ENCODE assay signal across 10 cellular contexts in the genomic region with DNA sequence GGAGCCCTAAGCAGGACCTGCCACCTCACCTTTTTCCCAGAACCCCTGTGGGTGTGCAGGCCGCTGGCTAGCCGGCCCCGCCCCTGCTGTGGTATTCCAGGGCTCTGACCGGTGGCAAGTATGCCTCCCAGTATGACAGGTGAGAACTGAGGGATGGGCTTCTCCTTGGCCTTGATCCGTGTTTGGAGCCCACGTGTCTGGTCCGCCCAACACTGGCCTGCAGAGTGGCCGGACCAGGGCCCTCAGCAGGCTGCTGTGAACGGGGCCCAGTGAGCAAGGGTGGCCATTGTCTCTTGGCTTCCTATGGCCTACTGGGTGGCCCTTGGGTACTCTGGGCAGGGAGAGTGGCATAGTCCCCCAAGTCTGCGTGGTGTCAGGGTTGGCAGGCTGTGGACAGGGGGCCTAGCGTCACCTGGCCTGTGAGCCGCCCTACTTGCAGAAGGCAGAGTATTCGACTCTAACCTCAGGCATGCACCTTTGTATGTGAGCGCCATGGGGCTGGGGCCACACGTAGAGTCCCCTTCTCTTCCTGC. TPM values are rescaled to one million over a fixed set of nuclear protein-coding genes. Genes with fewer than 3 reads are reported as not detected.
DNase-seq lines count a peak whose midpoint lies in the region; TF ChIP-seq lines count a peak whose summit lies in the region.
"Had no signal": no experiment of that assay in that cellular context is flagged by ENCODE, and none has a peak within 500 bp of the region (broad histone marks: within the 10 kb centered on the region; RNA-seq: fewer than 3 reads in every experiment).

No MANE protein-coding gene starts in this region.

- intact Hi-C loops in esophagus squamous epithelium (cut with DNase I): no loop called here

- H3K36me3 ChIP-seq in DOHH2 (ENCODE audit: control insufficient read depth, low read length): peaks cover 15% of the 10 kb centered on the region
- peaks cover 5 to 37% (median 13%) of the 10 kb centered on the region in 3 donors for H3K36me3 ChIP-seq in esophagus squamous epithelium
- H3K36me3 ChIP-seq in rectal smooth muscle tissue (ENCODE audit: control insufficient read depth, insufficient read depth, low read length): peaks cover 11% of the 10 kb centered on the region

- no peak overlapping the region for H3K27ac ChIP-seq in DOHH2 (ENCODE audit: low read depth, low read length)
- H3K27ac ChIP-seq in esophagus squamous epithelium: peak overlapping the region in 2 of 4 donors; percentile 98
- H3K27ac ChIP-seq in rectal smooth muscle tissue (ENCODE audit: low read depth, low read length): no peak overlapping the region

- TF ChIP-seq CTCF in DOHH2 (IDR thresholded peaks at IDR 0.05; ENCODE audit: low read depth, low read length, poor library complexity, severe bottlenecking): no peak
- no peak for TF ChIP-seq CTCF in esophagus squamous epithelium (IDR thresholded peaks at IDR 0.05)

- H3K9me3 ChIP-seq in DOHH2 (ENCODE audit: control insufficient read depth, insufficient read depth, low read length): no peaks in the 10 kb centered on the region
- H3K9me3 ChIP-seq in esophagus squamous epithelium: no peaks in the 10 kb centered on the region
- H3K9me3 ChIP-seq: right lobe of liver had no signal

- no peaks in the 10 kb centered on the region for H3K9me2 ChIP-seq in DOHH2 (replicated peaks; ENCODE audit: control insufficient read depth, low read length)

- peaks cover 13% of the 10 kb centered on the region for H3K36me3 Mint-ChIP-seq in T-helper 1 cell treated with Interleukin-12 subunit alpha and Interleukin-12 subunit beta and Interleukin-4 antibody, amounts not matched to agents 30 μg/mL and 1 μg/mL, for 36 hours (ENCODE audit: low read depth)

- H3K9ac ChIP-seq in rectal smooth muscle tissue (ENCODE audit: low read length): no peak overlapping the region

- peaks cover 5% of the 10 kb centered on the region for H4K20me1 ChIP-seq in DOHH2 (ENCODE audit: control insufficient read depth, insufficient read depth, low read depth, low read length)

- no peaks in the 10 kb centered on the region for H3K9me3 Mint-ChIP-seq in T-helper 1 cell treated with Interleukin-12 subunit alpha and Interleukin-12 subunit beta and Interleukin-4 antibody, amounts not matched to agents 30 μg/mL and 1 μg/mL, for 36 hours
- H3K9me3 Mint-ChIP-seq: GM23338 had no signal

- peak overlapping the region; percentile 100 for H3K4me2 ChIP-seq in DOHH2 (ENCODE audit: low read length)

- H3F3A ChIP-seq in DOHH2 (ENCODE audit: control insufficient read depth, insufficient read depth): peaks cover 13% of the 10 kb centered on the region

- peaks cover 60% of the 10 kb centered on the region for H3K79me2 ChIP-seq in DOHH2 (ENCODE audit: control insufficient read depth, low read length)

- peaks cover 35% of the 10 kb centered on the region for H3K4me1 Mint-ChIP-seq in T-helper 1 cell treated with Interleukin-12 subunit alpha and Interleukin-12 subunit beta and Interleukin-4 antibody, amounts not matched to agents 30 μg/mL and 1 μg/mL, for 36 hours (ENCODE audit: low read depth)

- H3K4me1 ChIP-seq in DOHH2 (ENCODE audit: control insufficient read depth, low read length): peaks cover 42% of the 10 kb centered on the region
- peaks cover 42 to 80% (median 56%) of the 10 kb centered on the region in 3 donors for H3K4me1 ChIP-seq in esophagus squamous epithelium
- H3K4me1 ChIP-seq in rectal smooth muscle tissue (ENCODE audit: control insufficient read depth, insufficient read depth, low read length): peaks cover 26% of the 10 kb centered on the region

- H3K27me3 ChIP-seq in DOHH2 (ENCODE audit: control insufficient read depth, low read length) (no peaks in the 10 kb centered on the region), esophagus squamous epithelium (no peaks in the 10 kb centered on the region), rectal smooth muscle tissue (ENCODE audit: control insufficient read depth, insufficient read depth, low read length) (no peaks in the 10 kb centered on the region)
- H3K27me3 ChIP-seq: right lobe of liver had no signal

- H3K4me3 Mint-ChIP-seq in T-helper 1 cell treated with Interleukin-12 subunit alpha and Interleukin-12 subunit beta and Interleukin-4 antibody, amounts not matched to agents 30 μg/mL and 1 μg/mL, for 36 hours: peak overlapping the region; percentile 84

- DNase-seq in esophagus squamous epithelium (lab: John Stamatoyannopoulos, UW): no peak
- no peak for DNase-seq in NCI-H2196 (lab: John Stamatoyannopoulos, UW; ENCODE audit: unreplicated experiment)
- no peak for DNase-seq in kidney glomerular epithelial cell (lab: John Stamatoyannopoulos, UW)
- no peak for DNase-seq in NCI-H2196 treated with DMSO at 0.1 percent for 48 hours (lab: John Stamatoyannopoulos, UW; ENCODE audit: unreplicated experiment)
- no peak for DNase-seq in NCI-H69 (lab: John Stamatoyannopoulos, UW)

- WGBS in esophagus squamous epithelium, 2 donors: 96% methylated on average over 7 of the region's 15 CpGs; no CpG with 5 or more reads in 1 of the 2 donors

- no peak overlapping the region for H3K27ac Mint-ChIP-seq in T-helper 1 cell treated with Interleukin-12 subunit alpha and Interleukin-12 subunit beta and Interleukin-4 antibody, amounts not matched to agents 30 μg/mL and 1 μg/mL, for 36 hours
- H3K27ac Mint-ChIP-seq: GM23338 had no signal

- no peaks in the 10 kb centered on the region for H3K27me3 Mint-ChIP-seq in T-helper 1 cell treated with Interleukin-12 subunit alpha and Interleukin-12 subunit beta and Interleukin-4 antibody, amounts not matched to agents 30 μg/mL and 1 μg/mL, for 36 hours (ENCODE audit: low read depth)

- TF ChIP-seq POLR2A in esophagus squamous epithelium (IDR thresholded peaks at IDR 0.05): no peak

- H3K4me3 ChIP-seq in DOHH2 (ENCODE audit: low read length): peak overlapping the region; percentile 97
- peak overlapping the region in 3 of 4 donors; percentile 51 to 94 (median 85) for H3K4me3 ChIP-seq in esophagus squamous epithelium
- H3K4me3 ChIP-seq in rectal smooth muscle tissue (ENCODE audit: low read length): peak overlapping the region; percentile 89

RNA-seq across cellular contexts. Expression of gene RNPEPL1, which starts 1.8 kb away (rescaled TPM):
- 10 to 100 TPM; 41.9 to 96.5 (median 48.1) TPM for total RNA-seq in esophagus squamous epithelium

RNA-seq across cellular contexts. Expression of gene DUSP28, which starts 9.9 kb away (rescaled TPM):
- 10 to 100 TPM in 1 of 4 donors, 1 to 10 TPM in 3; 2.0 to 10.5 (median 5.3) TPM for total RNA-seq in esophagus squamous epithelium

RNA-seq across cellular contexts. Expression of gene ANKMY1, which starts 12.3 kb away (rescaled TPM):
- total RNA-seq in esophagus squamous epithelium: 10 to 100 TPM in 3 of 4 donors, 1 to 10 TPM in 1; 8.2 to 23.8 (median 17.1) TPM

RNA-seq across cellular contexts. Expression of gene CAPN10, which starts 16.5 kb away (rescaled TPM):
- total RNA-seq in esophagus squamous epithelium: 10 to 100 TPM in 3 of 4 donors, 1 to 10 TPM in 1; 9.9 to 23.3 (median 13.7) TPM

RNA-seq across cellular contexts. Expression of gene GPR35, which starts 55.2 kb away (rescaled TPM):
- total RNA-seq in esophagus squamous epithelium: 1 to 10 TPM in 3 of 4 donors, under 1 TPM in 1; 0.31 to 3.2 (median 1.3) TPM
- total RNA-seq: GM23338 had no signal
